In the genomic region with DNA sequence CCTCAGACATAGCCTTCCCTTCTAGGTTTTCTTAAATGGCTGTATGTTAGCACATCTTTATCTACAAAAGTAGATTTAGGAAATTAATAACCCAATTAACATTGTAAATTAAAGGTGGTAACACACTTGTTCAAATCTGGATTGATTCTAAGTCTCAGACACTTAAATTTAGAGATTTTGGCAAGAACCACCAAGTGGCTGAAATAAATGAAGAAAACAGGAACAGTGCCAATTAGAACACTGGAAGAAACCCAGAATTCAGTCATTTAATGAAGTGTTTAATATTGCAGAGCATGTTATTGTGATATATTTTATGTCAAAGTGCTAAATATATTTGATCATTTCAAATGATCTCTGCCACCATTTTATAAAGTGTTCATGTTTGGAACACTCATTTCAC, we compare ENCODE assay signal across 22 cellular contexts.
DNase-seq lines count a peak whose midpoint lies in the region; FAIRE-seq and TF ChIP-seq lines count a peak whose summit lies in the region.
"Had no signal": no experiment of that assay in that cellular context is flagged by ENCODE, and none has a peak within 500 bp of the region (broad histone marks: within the 10 kb centered on the region; RNA-seq: fewer than 3 reads in every experiment).

No MANE protein-coding gene starts in this region.

- H3K27me3 ChIP-seq in endothelial cell of umbilical vein (ENCODE audit: control insufficient read depth in 2 of 2, insufficient read depth in 2 of 2, low read length in 2 of 2) (no peaks in the 10 kb centered on the region), HAP-1 (ENCODE audit: low read depth) (no peaks in the 10 kb centered on the region), smooth muscle cell (ENCODE audit: low read depth) (no peaks in the 10 kb centered on the region)

- H3K79me2 ChIP-seq in endothelial cell of umbilical vein (ENCODE audit: control insufficient read depth, insufficient read depth, low read length) (no peaks in the 10 kb centered on the region), smooth muscle cell (ENCODE audit: low read depth) (no peaks in the 10 kb centered on the region)

- no peak for FAIRE-seq in endothelial cell of umbilical vein (lab: Jason Lieb, UNC)
- FAIRE-seq: GM12891, HepG2 had no signal

- no peaks in the 10 kb centered on the region for H3K9me1 ChIP-seq in endothelial cell of umbilical vein (replicated peaks; ENCODE audit: control insufficient read depth, extremely low read depth, insufficient read depth, low read length)

- H3F3A ChIP-seq in smooth muscle cell (ENCODE audit: low read depth) = no peaks in the 10 kb centered on the region

- H3K36me3 ChIP-seq in endothelial cell of umbilical vein (ENCODE audit: control insufficient read depth in 2 of 2, extremely low read depth in 1 of 2, insufficient read depth in 2 of 2, low read length in 2 of 2) = no peaks in the 10 kb centered on the region
- H3K36me3 ChIP-seq in HAP-1 (replicated peaks) = no peaks in the 10 kb centered on the region
- no peaks in the 10 kb centered on the region for H3K36me3 ChIP-seq in smooth muscle cell (ENCODE audit: low read depth)

- in situ Hi-C loops in HAP-1 (cut with MboI; ENCODE audit: low sequenced_read_pairs) = no loop called here

- dilution Hi-C loops in endothelial cell of umbilical vein (cut with MboI; ENCODE audit: extremely low pct_ligation_motif_present, low sequenced_read_pairs) = no loop called here

- no peak overlapping the region for H3K4me3 ChIP-seq in endothelial cell of umbilical vein (replicated peaks in 1 of 3; ENCODE audit: insufficient read depth in 1 of 3, low read depth in 1 of 3, low read length in 3 of 3)
- no peak overlapping the region for H3K4me3 ChIP-seq in HAP-1
- H3K4me3 ChIP-seq in smooth muscle cell = no peak overlapping the region

- peak overlapping the region; percentile 7; the same call in 1 of the 2 replicates for H3K27ac ChIP-seq in 22Rv1
- no peak overlapping the region for H3K27ac ChIP-seq in endothelial cell of umbilical vein (ENCODE audit: insufficient read depth, low read depth, low read length)
- H3K27ac ChIP-seq in smooth muscle cell (ENCODE audit: low read depth) = no peak overlapping the region
- H3K27ac ChIP-seq: HL-60 had no signal

- POLR2A ChIA-PET in endothelial cell of umbilical vein (lab: Charles Lee) = no interaction called here

- H3K4me1 ChIP-seq in endothelial cell of umbilical vein (ENCODE audit: control insufficient read depth, extremely low read depth, insufficient read depth, low read length) = no peaks in the 10 kb centered on the region
- H3K4me1 ChIP-seq in HAP-1 = peaks cover 2% of the 10 kb centered on the region; the same call in 1 of the 2 replicates
- no peaks in the 10 kb centered on the region for H3K4me1 ChIP-seq in smooth muscle cell (ENCODE audit: low read depth)

- H3K9me3 ChIP-seq in endothelial cell of umbilical vein (replicated peaks; ENCODE audit: control insufficient read depth, insufficient read depth, low read length) (no peaks in the 10 kb centered on the region), HAP-1 (peaks cover 5% of the 10 kb centered on the region; the same call in 1 of the 2 replicates), smooth muscle cell (replicated peaks; ENCODE audit: low read depth) (no peaks in the 10 kb centered on the region)

- TF ChIP-seq CTCF in 22Rv1 (IDR thresholded peaks at IDR 0.05) = no peak
- TF ChIP-seq CTCF in endothelial cell of umbilical vein (IDR thresholded peaks at IDR 0.05; ENCODE audit: extremely low read depth in 1 of 2, insufficient read depth in 1 of 2, low read depth in 1 of 2, low read length in 2 of 2) = no peak
- no peak for TF ChIP-seq CTCF in smooth muscle cell (IDR thresholded peaks at IDR 0.05; ENCODE audit: borderline replicate concordance, insufficient read depth, poor library complexity, severe bottlenecking)

- DNase-seq in OCI-M1 (lab: John Stamatoyannopoulos, UW) (peak; percentile 19), endothelial cell of umbilical vein (ENCODE audit: low read depth, low spot score) (peak; percentile 14), pons (ENCODE audit: low spot score) (peak; percentile 39), HAP-1 (ENCODE audit: low spot score in 2 of 2) (no peak), smooth muscle cell (lab: John Stamatoyannopoulos, UW; ENCODE audit: unreplicated experiment) (no peak), AG08395 (ENCODE audit: low spot score) (no peak)
- DNase-seq: CD4-positive, CD25-positive, alpha-beta regulatory T cell; COR-L47; DND-41; H7; HFFc6; KBM-7; MM.1S; NCI-H1048; NCI-H1436; NCI-H1930; NCI-H774; SW 1271 had no signal

- TF ChIP-seq POLR2A in endothelial cell of umbilical vein (IDR thresholded peaks at IDR 0.05; ENCODE audit: low read depth, low read length) = no peak

- CTCF ChIA-PET in endothelial cell of umbilical vein (lab: Charles Lee) = interaction anchor here (0.9 to 1.0 kb wide), 2 partner anchors 10 to 13 kb away, joined by 3 read pairs; no protein-coding TSS in a partner anchor

- H2AFZ ChIP-seq in endothelial cell of umbilical vein (ENCODE audit: low read depth, low read length) (no peak overlapping the region), smooth muscle cell (ENCODE audit: low read depth) (no peak overlapping the region)

- H3K4me2 ChIP-seq in endothelial cell of umbilical vein (ENCODE audit: insufficient read depth, low read length) = no peak overlapping the region
- H3K4me2 ChIP-seq in smooth muscle cell = no peak overlapping the region

- no peak overlapping the region for H3K9ac ChIP-seq in endothelial cell of umbilical vein (replicated peaks; ENCODE audit: extremely low read depth, insufficient read depth, low read length)
- H3K9ac ChIP-seq in smooth muscle cell (ENCODE audit: low read depth) = no peak overlapping the region

- no TSS peak for BruUV-seq in endothelial cell of umbilical vein (replicated peaks; lab: Mats Ljungman, UMichigan)

- intact Hi-C loops in endothelial cell of umbilical vein (cut with micrococcal nuclease) = no loop called here

- H4K20me1 ChIP-seq in endothelial cell of umbilical vein (replicated peaks; ENCODE audit: control insufficient read depth, extremely low read depth, insufficient read depth, low read length) (no peaks in the 10 kb centered on the region), smooth muscle cell (ENCODE audit: low read depth) (no peaks in the 10 kb centered on the region)

TF ChIP-seq in endothelial cell of umbilical vein, 7 proteins besides CTCF, POLR2A, EP300 and RAD21:
- TF ChIP-seq FOS (IDR thresholded peaks at IDR 0.05; ENCODE audit: borderline replicate concordance, insufficient read depth, low read length) = no peak
- TF ChIP-seq JUN (IDR thresholded peaks at IDR 0.05; ENCODE audit: borderline replicate concordance, insufficient read depth, insufficient read length, low read depth) = no peak
- no peak for TF ChIP-seq POLR2AphosphoS5 (IDR thresholded peaks at IDR 0.05; ENCODE audit: insufficient read depth, low read depth, low read length)
- no peak for TF ChIP-seq GATA2 (IDR thresholded peaks at IDR 0.05; ENCODE audit: insufficient read depth, insufficient read length, low read depth, low read length)
- no peak for TF ChIP-seq EZH2 (IDR thresholded peaks at IDR 0.05; ENCODE audit: borderline replicate concordance, low read depth, low read length, severe bottlenecking)
- no peak for TF ChIP-seq MAX (IDR thresholded peaks at IDR 0.05; ENCODE audit: insufficient read depth, insufficient read length)
- TF ChIP-seq MYC (IDR thresholded peaks at IDR 0.05; ENCODE audit: low read depth, low read length) = no peak

Comparison
In these comparisons a context has a peak if more than half of its experiments do, and no peak if none do; other contexts are left out.
1. DNase-seq: peak in OCI-M1 (single experiment), endothelial cell of umbilical vein (single experiment) and pons (single experiment); none in HAP-1 (0 of 2), smooth muscle cell (single experiment) and AG08395 (single experiment).